ENCODE assay signal across 37 cellular contexts in genomic region chr6:65014006-65014405, GRCh38.
DNase-seq lines count a peak whose midpoint lies in the region; ATAC-seq, FAIRE-seq and TF ChIP-seq lines count a peak whose summit lies in the region.
"Had no signal": no experiment of that assay in that cellular context is flagged by ENCODE, and none has a peak within 500 bp of the region (broad histone marks: within the 10 kb centered on the region; RNA-seq: fewer than 3 reads in every experiment).

No MANE protein-coding gene starts in this region.

- TF ChIP-seq POLR2A in body of pancreas (IDR thresholded peaks at IDR 0.05) (no peak), uterus (IDR thresholded peaks at IDR 0.05) (no peak)

- H3K4me1 ChIP-seq in astrocyte (ENCODE audit: insufficient read depth, low read length) (no peaks in the 10 kb centered on the region), body of pancreas (no peaks in the 10 kb centered on the region), pancreas (no peaks in the 10 kb centered on the region), smooth muscle cell (ENCODE audit: low read depth) (no peaks in the 10 kb centered on the region), uterus (no peaks in the 10 kb centered on the region)
- H3K4me1 ChIP-seq: A549; BE2C; BLaER1; BLaER1 treated with 17β-estradiol and CSF1 and Interleukin-3, amounts not matched to agents 10 nM and 100 nM; Caco-2 had no signal

- DNase-seq in astrocyte (ENCODE audit: low read depth): no peak
- no peak for DNase-seq in body of pancreas
- DNase-seq in pancreas: no peak
- DNase-seq in smooth muscle cell (lab: John Stamatoyannopoulos, UW; ENCODE audit: unreplicated experiment): no peak
- DNase-seq in uterus: no peak
- DNase-seq: 8988T; ACHN; AML-193; BE2C; C1 segment of cervical spinal cord; Caco-2; Calu3; CD4-positive, alpha-beta memory T cell; CD4-positive, alpha-beta T cell; CD4-positive, CD25-positive, alpha-beta regulatory T cell; CD8-positive, alpha-beta memory T cell; CD8-positive, alpha-beta T cell; COR-L47; DMS 273 treated with DMSO at 0.1 percent for 48 hours; DMS153; DMS53; DMS79; DMS79 treated with DMSO at 0.1 percent for 48 hours; DND-41; EL had no signal

- H3K9me3 Mint-ChIP-seq in astrocyte (ENCODE audit: unreplicated experiment): no peaks in the 10 kb centered on the region

- H3K36me3 ChIP-seq in astrocyte (ENCODE audit: insufficient read depth, low read length): no peaks in the 10 kb centered on the region
- H3K36me3 ChIP-seq in body of pancreas (replicated peaks in 1 of 2; ENCODE audit: insufficient read depth in 1 of 2, low read depth in 2 of 2): no peaks in the 10 kb centered on the region
- no peaks in the 10 kb centered on the region for H3K36me3 ChIP-seq in pancreas
- no peaks in the 10 kb centered on the region for H3K36me3 ChIP-seq in smooth muscle cell (ENCODE audit: low read depth)
- H3K36me3 ChIP-seq in uterus: no peaks in the 10 kb centered on the region
- H3K36me3 ChIP-seq: BE2C; BLaER1; BLaER1 treated with 17β-estradiol and CSF1 and Interleukin-3, amounts not matched to agents 10 nM and 100 nM had no signal

- no peak overlapping the region for H2AFZ ChIP-seq in astrocyte (ENCODE audit: low read depth, low read length)
- peak overlapping the region; percentile 29 for H2AFZ ChIP-seq in smooth muscle cell (ENCODE audit: low read depth)

- H3K27ac Mint-ChIP-seq in astrocyte (ENCODE audit: unreplicated experiment): peak overlapping the region; percentile 50
- H3K27ac Mint-ChIP-seq: B cell; CD14-positive monocyte; CD4-positive, alpha-beta memory T cell; CD4-positive, alpha-beta T cell; CD4-positive, CD25-positive, alpha-beta regulatory T cell; CD8-positive, alpha-beta memory T cell; CD8-positive, alpha-beta T cell had no signal

- no peaks in the 10 kb centered on the region for H3K27me3 ChIP-seq in astrocyte (ENCODE audit: insufficient read depth, low read length)
- H3K27me3 ChIP-seq in body of pancreas: no peaks in the 10 kb centered on the region
- no peaks in the 10 kb centered on the region for H3K27me3 ChIP-seq in pancreas
- no peaks in the 10 kb centered on the region for H3K27me3 ChIP-seq in smooth muscle cell (ENCODE audit: low read depth)
- H3K27me3 ChIP-seq in uterus: no peaks in the 10 kb centered on the region
- H3K27me3 ChIP-seq: BE2C; BLaER1; BLaER1 treated with 17β-estradiol and CSF1 and Interleukin-3, amounts not matched to agents 10 nM and 100 nM had no signal

- H3K79me2 ChIP-seq in astrocyte (ENCODE audit: insufficient read depth, low read length) (no peaks in the 10 kb centered on the region), smooth muscle cell (ENCODE audit: low read depth) (no peaks in the 10 kb centered on the region)

- ATAC-seq in body of pancreas (peak; percentile 35), pancreas (peak in 3 of 4 donors; percentile 39 to 71 (median 53)), GM18873 (IDR thresholded peaks at IDR 0.05; ENCODE audit: low FRiP score, unreplicated experiment) (no peak), HG03442 (IDR thresholded peaks at IDR 0.05; ENCODE audit: unreplicated experiment) (no peak)
- no peak for ATAC-seq in activated CD4-positive, CD25-positive, alpha-beta regulatory T cell treated with anti-CD3 and anti-CD28 coated beads, Interleukin-2, amount 50 U/mL, for 24 hours
- ATAC-seq: A549; CD8-positive, alpha-beta T cell had no signal

- no peak for TF ChIP-seq CTCF in astrocyte (IDR thresholded peaks at IDR 0.05; ENCODE audit: insufficient read depth, low read depth, low read length)
- TF ChIP-seq CTCF in body of pancreas (IDR thresholded peaks at IDR 0.05): no peak
- TF ChIP-seq CTCF in pancreas (IDR thresholded peaks at IDR 0.05): no peak
- no peak for TF ChIP-seq CTCF in smooth muscle cell (IDR thresholded peaks at IDR 0.05; ENCODE audit: borderline replicate concordance, insufficient read depth, poor library complexity, severe bottlenecking)
- TF ChIP-seq CTCF in uterus (IDR thresholded peaks at IDR 0.05): no peak

- no peak overlapping the region for H3K4me2 ChIP-seq in astrocyte (ENCODE audit: low read length)
- no peak overlapping the region for H3K4me2 ChIP-seq in smooth muscle cell
- H3K4me2 ChIP-seq: A549; BLaER1; BLaER1 treated with 17β-estradiol and CSF1 and Interleukin-3, amounts not matched to agents 10 nM and 100 nM had no signal

- intact Hi-C loops in body of pancreas (cut with DNase I): no loop called here
- intact Hi-C loops in pancreas (cut with DNase I): no loop called here
- intact Hi-C loops in uterus (cut with DNase I; ENCODE audit: low total_unique reads): no loop called here

- 12 to 24% methylated on average over 1 of the region's 1 CpG for WGBS in body of pancreas, 2 donors
- WGBS in pancreas, 2 donors: 20 to 21% methylated on average over 1 of the region's 1 CpG
- WGBS in smooth muscle cell (ENCODE audit: low lambda C conversion rate): 35% methylated on average over 1 of the region's 1 CpG

- no peaks in the 10 kb centered on the region for H3F3A ChIP-seq in smooth muscle cell (ENCODE audit: low read depth)

- H3K27ac ChIP-seq in astrocyte (ENCODE audit: low read depth, low read length) (no peak overlapping the region), body of pancreas (no peak overlapping the region), pancreas (no peak overlapping the region), smooth muscle cell (ENCODE audit: low read depth) (no peak overlapping the region), uterus (no peak overlapping the region)
- H3K27ac ChIP-seq: 22Rv1; A549; BLaER1; BLaER1 treated with 17β-estradiol and CSF1 and Interleukin-3, amounts not matched to agents 10 nM and 100 nM; C4-2B had no signal

- H3K9ac ChIP-seq in astrocyte (ENCODE audit: low read length) (no peak overlapping the region), smooth muscle cell (ENCODE audit: low read depth) (no peak overlapping the region)
- H3K9ac ChIP-seq: BLaER1; BLaER1 treated with 17β-estradiol and CSF1 and Interleukin-3, amounts not matched to agents 10 nM and 100 nM had no signal

- no peaks in the 10 kb centered on the region for H3K36me3 Mint-ChIP-seq in astrocyte (ENCODE audit: low read depth, unreplicated experiment)
- H3K36me3 Mint-ChIP-seq: CD14-positive monocyte; CD4-positive, alpha-beta memory T cell; CD4-positive, CD25-positive, alpha-beta regulatory T cell; CD8-positive, alpha-beta memory T cell; CD8-positive, alpha-beta T cell had no signal

- FAIRE-seq in astrocyte (lab: Jason Lieb, UNC) (no peak), pancreas (lab: Jason Lieb, UNC) (no peak)
- FAIRE-seq: A204.1, A549, D721Med had no signal

- H3K27me3 Mint-ChIP-seq in astrocyte (ENCODE audit: low read depth, unreplicated experiment): no peaks in the 10 kb centered on the region
- H3K27me3 Mint-ChIP-seq: B cell; CD4-positive, alpha-beta memory T cell; CD4-positive, alpha-beta T cell; CD4-positive, CD25-positive, alpha-beta regulatory T cell; CD8-positive, alpha-beta memory T cell had no signal

- H3K4me3 ChIP-seq in astrocyte (ENCODE audit: insufficient read depth, low read depth, low read length) (no peak overlapping the region), body of pancreas (no peak overlapping the region), pancreas (no peak overlapping the region), smooth muscle cell (no peak overlapping the region), uterus (no peak overlapping the region)
- H3K4me3 ChIP-seq: A549; BLaER1; BLaER1 treated with 17β-estradiol and CSF1 and Interleukin-3, amounts not matched to agents 10 nM and 100 nM had no signal

- H3K4me3 Mint-ChIP-seq in astrocyte (ENCODE audit: unreplicated experiment): no peak overlapping the region
- H3K4me3 Mint-ChIP-seq: B cell; CD14-positive monocyte; CD4-positive, alpha-beta memory T cell; CD4-positive, alpha-beta T cell; CD4-positive, CD25-positive, alpha-beta regulatory T cell; CD8-positive, alpha-beta memory T cell; CD8-positive, alpha-beta T cell had no signal

- H3K4me1 Mint-ChIP-seq in astrocyte (ENCODE audit: low read depth, unreplicated experiment): no peaks in the 10 kb centered on the region
- H3K4me1 Mint-ChIP-seq: B cell; CD14-positive monocyte; CD4-positive, alpha-beta memory T cell; CD4-positive, CD25-positive, alpha-beta regulatory T cell; CD8-positive, alpha-beta memory T cell had no signal

- H4K20me1 ChIP-seq in astrocyte (ENCODE audit: insufficient read depth, low read length) (no peaks in the 10 kb centered on the region), smooth muscle cell (ENCODE audit: low read depth) (no peaks in the 10 kb centered on the region)
- H4K20me1 ChIP-seq: BLaER1; BLaER1 treated with 17β-estradiol and CSF1 and Interleukin-3, amounts not matched to agents 10 nM and 100 nM had no signal

- H3K9me3 ChIP-seq in astrocyte (ENCODE audit: insufficient read depth, low read depth, low read length): no peaks in the 10 kb centered on the region
- H3K9me3 ChIP-seq in body of pancreas: no peaks in the 10 kb centered on the region
- H3K9me3 ChIP-seq in pancreas: no peaks in the 10 kb centered on the region
- H3K9me3 ChIP-seq in smooth muscle cell (replicated peaks; ENCODE audit: low read depth): no peaks in the 10 kb centered on the region
- no peaks in the 10 kb centered on the region for H3K9me3 ChIP-seq in uterus
- H3K9me3 ChIP-seq: A549; BE2C; BLaER1; BLaER1 treated with 17β-estradiol and CSF1 and Interleukin-3, amounts not matched to agents 10 nM and 100 nM; Caco-2 had no signal

Comparison
In these comparisons a context has a peak if more than half of its experiments do, and no peak if none do; other contexts are left out.
1. ATAC-seq: peak in body of pancreas (single experiment) and pancreas (3 of 4); none in activated CD4-positive, CD25-positive, alpha-beta regulatory T cell treated with anti-CD3 and anti-CD28 coated beads, Interleukin-2, amount 50 U/mL, for 24 hours (0 of 2), GM18873 (single experiment) and HG03442 (single experiment).